In the genomic region with DNA sequence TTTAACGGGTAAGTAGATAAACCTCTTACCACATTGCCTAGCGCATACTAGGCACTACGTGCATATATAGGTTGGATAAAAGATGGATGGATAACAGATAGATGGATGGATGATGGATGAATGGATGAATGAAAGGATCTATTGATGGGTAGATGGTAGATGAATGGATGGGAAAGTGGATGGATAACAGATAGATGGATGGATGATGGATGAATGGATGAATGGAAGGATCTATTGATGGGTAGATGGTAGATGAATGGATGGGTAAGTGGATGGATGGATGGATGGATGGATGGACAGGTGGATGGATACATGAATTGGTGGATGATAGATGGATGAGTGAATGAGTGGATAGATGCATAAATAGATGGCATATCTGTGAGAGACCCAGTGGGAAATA, we compare ENCODE assay signal across 18 cellular contexts.
DNase-seq lines count a peak whose midpoint lies in the region; ATAC-seq and TF ChIP-seq lines count a peak whose summit lies in the region.
"Had no signal": no experiment of that assay in that cellular context is flagged by ENCODE, and none has a peak within 500 bp of the region (broad histone marks: within the 10 kb centered on the region; RNA-seq: fewer than 3 reads in every experiment).

No MANE protein-coding gene starts in this region.

- no TSS peak for BruUV-seq in A673 (replicated peaks; lab: Mats Ljungman, UMichigan)

- peaks cover 12% of the 10 kb centered on the region for H3K36me3 Mint-ChIP-seq in endothelial cell (ENCODE audit: low read depth, unreplicated experiment)
- no peaks in the 10 kb centered on the region for H3K36me3 Mint-ChIP-seq in nephron progenitor cell (ENCODE audit: low read depth)
- H3K36me3 Mint-ChIP-seq: CD8-positive, alpha-beta T cell had no signal

- H3K27ac ChIP-seq in heart left ventricle (peak overlapping the region in 7 of 12 donors; percentile 53 to 86 (median 69)), A673 (ENCODE audit: low read depth, low read length, poor library complexity, severe bottlenecking) (peak overlapping the region; percentile 74)
- H3K27ac ChIP-seq: BLaER1 treated with 17β-estradiol and CSF1 and Interleukin-3, amounts not matched to agents 10 nM and 100 nM; GM23248 had no signal

- intact Hi-C loops in heart left ventricle (cut with DNase I) (no loop called here), cardiac septum (cut with DNase I) (loop anchor here (10.0 kb wide), 1 partner anchor 188 kb away; no protein-coding TSS in a partner anchor), A673 (cut with micrococcal nuclease; ENCODE audit: unreplicated experiment) (no loop called here)

- ATAC-seq in heart left ventricle (no peak), GM21825 (IDR thresholded peaks at IDR 0.05; ENCODE audit: unreplicated experiment) (no peak)
- ATAC-seq: CD8-positive, alpha-beta T cell had no signal

- CTCF ChIA-PET in A673 (lab: Charles Lee) = interaction anchor here (0.6 kb wide), 1 partner anchor 11 kb away, joined by 10 read pairs; no protein-coding TSS in a partner anchor

- H3K4me1 ChIP-seq in heart left ventricle (peaks cover 0 to 30% (median 5%) of the 10 kb centered on the region in 12 donors), A673 (ENCODE audit: insufficient read depth, low read length, poor library complexity, severe bottlenecking) (peaks cover 12% of the 10 kb centered on the region)
- H3K4me1 ChIP-seq: HAP-1 had no signal

- peaks cover 0 to 6% (median 0%) of the 10 kb centered on the region in 9 donors for H3K27me3 ChIP-seq in heart left ventricle
- H3K27me3 ChIP-seq in A673 (replicated peaks; ENCODE audit: insufficient read depth, low read depth, low read length, poor library complexity) = no peaks in the 10 kb centered on the region
- H3K27me3 ChIP-seq: BLaER1 treated with 17β-estradiol and CSF1 and Interleukin-3, amounts not matched to agents 10 nM and 100 nM had no signal

- peaks cover 10% of the 10 kb centered on the region for H3K27me3 Mint-ChIP-seq in endothelial cell (ENCODE audit: unreplicated experiment)
- H3K27me3 Mint-ChIP-seq in nephron progenitor cell (ENCODE audit: low read depth, poor library complexity) = peaks cover 17% of the 10 kb centered on the region
- H3K27me3 Mint-ChIP-seq: B cell had no signal

- no peak overlapping the region for H3K4me3 ChIP-seq in heart left ventricle
- no peak overlapping the region for H3K4me3 ChIP-seq in A673 (ENCODE audit: low read depth, low read length, poor library complexity, severe bottlenecking)
- H3K4me3 ChIP-seq: BLaER1 treated with 17β-estradiol and CSF1 and Interleukin-3, amounts not matched to agents 10 nM and 100 nM; HAP-1 had no signal

- H3K36me3 ChIP-seq in heart left ventricle (no peaks in the 10 kb centered on the region), A673 (ENCODE audit: insufficient read depth, low read length, poor library complexity, severe bottlenecking) (no peaks in the 10 kb centered on the region)
- H3K36me3 ChIP-seq: BLaER1 treated with 17β-estradiol and CSF1 and Interleukin-3, amounts not matched to agents 10 nM and 100 nM; HAP-1 had no signal

- H3K4me3 Mint-ChIP-seq in endothelial cell (ENCODE audit: unreplicated experiment) (no peak overlapping the region), nephron progenitor cell (no peak overlapping the region)
- H3K4me3 Mint-ChIP-seq: B cell; CD8-positive, alpha-beta T cell had no signal

- DNase-seq in heart left ventricle (no peak), cardiac septum (ENCODE audit: low spot score) (no peak), A673 (ENCODE audit: low spot score) (no peak), endothelial cell (ENCODE audit: low spot score) (no peak), nephron progenitor cell (no peak), cerebellar nuclear complex (lab: John Stamatoyannopoulos, UW) (no peak), SIG-M5 (lab: John Stamatoyannopoulos, UW) (no peak)
- DNase-seq: 8988T; Calu3; CD8-positive, alpha-beta T cell; DMS79 treated with DMSO at 0.1 percent for 48 hours; GF-D8; GM23248; IMR-90 had no signal

- H3K9me3 Mint-ChIP-seq in endothelial cell (ENCODE audit: unreplicated experiment) (no peaks in the 10 kb centered on the region), nephron progenitor cell (no peaks in the 10 kb centered on the region)
- H3K9me3 Mint-ChIP-seq: CD8-positive, alpha-beta T cell had no signal

- H3K4me1 Mint-ChIP-seq in endothelial cell (ENCODE audit: unreplicated experiment) (peaks cover 31% of the 10 kb centered on the region), nephron progenitor cell (peaks cover 63% of the 10 kb centered on the region)
- H3K4me1 Mint-ChIP-seq: B cell had no signal

- TF ChIP-seq CTCF in heart left ventricle (IDR thresholded peaks at IDR 0.05) (no peak), A673 (conservative IDR thresholded peaks at IDR 0.05; ENCODE audit: low read depth, low read length) (no peak), endothelial cell (IDR thresholded peaks at IDR 0.05; ENCODE audit: unreplicated experiment) (no peak), nephron progenitor cell (IDR thresholded peaks at IDR 0.05) (no peak)

- H3K9me3 ChIP-seq in heart left ventricle (no peaks in the 10 kb centered on the region), A673 (ENCODE audit: low read depth, low read length, poor library complexity, severe bottlenecking) (no peaks in the 10 kb centered on the region)
- H3K9me3 ChIP-seq: BLaER1 treated with 17β-estradiol and CSF1 and Interleukin-3, amounts not matched to agents 10 nM and 100 nM; HAP-1 had no signal

- WGBS in heart left ventricle, 4 donors = 95 to 98% (median 96%) methylated on average over 3 of the region's 3 CpGs

- H3K27ac Mint-ChIP-seq in endothelial cell (ENCODE audit: unreplicated experiment) (peak overlapping the region; percentile 5), nephron progenitor cell (peak overlapping the region; percentile 14)
- H3K27ac Mint-ChIP-seq: B cell; CD8-positive, alpha-beta T cell had no signal

- no peak for TF ChIP-seq POLR2A in heart left ventricle (IDR thresholded peaks at IDR 0.05)

- POLR2A ChIA-PET in A673 (lab: Charles Lee; ENCODE audit: low non-redundant PET) = no interaction called here
